Comparison of ENCODE assay signal across 8 cellular contexts in the genomic region with DNA sequence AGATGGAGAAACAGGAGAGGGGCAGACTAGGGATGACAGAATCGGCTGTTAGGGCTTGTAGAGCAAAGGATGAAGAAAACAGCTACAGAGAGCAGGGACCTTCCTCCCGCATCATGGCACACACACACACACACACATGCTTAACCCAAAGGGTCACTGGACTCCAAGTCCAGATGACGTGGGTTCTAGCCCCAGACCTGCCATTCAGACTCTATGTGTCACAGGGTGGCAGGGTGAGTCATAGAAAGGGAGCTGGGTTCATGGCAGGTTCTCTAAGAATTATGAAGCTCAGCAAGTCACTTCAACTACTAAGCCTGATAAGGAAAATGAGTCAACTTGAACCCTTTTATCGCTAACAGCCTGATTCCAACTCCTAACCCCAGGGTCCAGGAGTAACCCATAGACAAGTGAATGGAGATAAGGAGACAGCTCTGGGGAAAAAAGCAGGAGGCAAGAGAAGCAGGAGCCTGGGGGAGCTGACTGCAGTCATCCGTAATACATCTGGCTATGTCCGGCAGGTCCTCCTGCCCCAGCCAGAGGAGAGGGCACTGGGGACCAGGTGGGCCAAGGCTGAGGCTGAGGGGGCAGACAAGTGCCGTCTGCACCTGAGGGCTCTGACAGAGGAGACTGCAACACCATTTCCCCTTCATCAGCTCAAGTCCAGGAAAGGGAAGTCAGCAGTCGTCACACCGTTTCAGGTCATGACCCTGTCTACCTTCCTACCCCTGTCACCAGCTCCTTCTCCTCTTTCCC. TPM values are rescaled to one million over a fixed set of nuclear protein-coding genes. Genes with fewer than 3 reads are reported as not detected.
DNase-seq lines count a peak whose midpoint lies in the region; ATAC-seq and TF ChIP-seq lines count a peak whose summit lies in the region.

No MANE protein-coding gene starts in this region.

- no peak for TF ChIP-seq RAD21 in liver (IDR thresholded peaks at IDR 0.05)

- H3K36me3 ChIP-seq in liver (ENCODE audit: control insufficient read depth in 4 of 4, insufficient read depth in 3 of 4, low read depth in 1 of 4, low read length in 3 of 4) (no peaks in the 10 kb centered on the region), vagina (no peaks in the 10 kb centered on the region)

- H3K4me3 Mint-ChIP-seq in CD14-positive monocyte, result peak overlapping the region; percentile 61 to 64

- peaks cover 0 to 2% (median 0%) of the 10 kb centered on the region in 7 donors for H3K9me3 Mint-ChIP-seq in CD14-positive monocyte

- H3K27me3 Mint-ChIP-seq in CD14-positive monocyte (ENCODE audit: low read depth in 3 of 3), result peaks cover 0 to 12% (median 3%) of the 10 kb centered on the region in 3 donors

- peaks cover 5 to 7% of the 10 kb centered on the region in 2 donors for H3K36me3 Mint-ChIP-seq in CD14-positive monocyte

- H3K27me3 ChIP-seq in liver (ENCODE audit: control insufficient read depth in 4 of 4, insufficient read depth in 4 of 4, low read length in 3 of 4) (no peaks in the 10 kb centered on the region), vagina (no peaks in the 10 kb centered on the region)

- peak overlapping the region; percentile 75 to 96 (median 90) for H3K27ac Mint-ChIP-seq in CD14-positive monocyte

- in situ Hi-C loops in astrocyte of the spinal cord (cut with HindIII; ENCODE audit: low sequenced_read_pairs), result no loop called here

- H3K9ac ChIP-seq in liver (ENCODE audit: low read depth in 1 of 2, low read length in 2 of 2), result no peak overlapping the region

- TF ChIP-seq CTCF in CD14-positive monocyte (IDR thresholded peaks at IDR 0.05) (no peak), NB4 (IDR thresholded peaks at IDR 0.05; ENCODE audit: low read depth, low read length) (no peak), astrocyte of the spinal cord (IDR thresholded peaks at IDR 0.05; ENCODE audit: low read depth, low read length) (no peak), liver (IDR thresholded peaks at IDR 0.05; ENCODE audit: low read depth, low read length, missing input control) (no peak), vagina (IDR thresholded peaks at IDR 0.05) (no peak)

- H3K9me3 ChIP-seq in liver (ENCODE audit: control insufficient read depth in 4 of 4, low read length in 3 of 4), result no peaks in the 10 kb centered on the region
- H3K9me3 ChIP-seq in vagina, result no peaks in the 10 kb centered on the region

- WGBS in liver, result 76% methylated on average over 9 of the region's 9 CpGs

- TF ChIP-seq POLR2A in NB4 (IDR thresholded peaks at IDR 0.05; ENCODE audit: extremely low read depth, insufficient read length) (no peak), vagina (IDR thresholded peaks at IDR 0.05) (no peak)

- peak overlapping the region; percentile 1 to 59 for H3K27ac ChIP-seq in liver (ENCODE audit: low read depth in 1 of 2, low read length in 2 of 2)
- H3K27ac ChIP-seq in vagina, result peak overlapping the region; percentile 99

- intact Hi-C loops in CD14-positive monocyte (cut with micrococcal nuclease), result no loop called here
- intact Hi-C loops in vagina (cut with DNase I), result no loop called here

- DNase-seq in CD14-positive monocyte (ENCODE audit: low spot score), result peak; percentile 97
- DNase-seq in NB4 (ENCODE audit: low read depth), result peak; percentile 65
- DNase-seq in astrocyte of the spinal cord (ENCODE audit: low read depth, low spot score), result peak; percentile 92
- no peak for DNase-seq in vagina (ENCODE audit: extremely low spot score in 2 of 2)
- no peak for DNase-seq in cortex of kidney (lab: John Stamatoyannopoulos, UW)

- H3K4me3 ChIP-seq in NB4 (ENCODE audit: low read depth, low read length) (no peak overlapping the region), astrocyte of the spinal cord (ENCODE audit: low read depth, low read length) (no peak overlapping the region), liver (ENCODE audit: low read depth in 1 of 3, low read length in 3 of 3) (no peak overlapping the region), vagina (no peak overlapping the region)

- peaks cover 65% of the 10 kb centered on the region for H3K4me1 Mint-ChIP-seq in CD14-positive monocyte

- no peak for ATAC-seq in GM18858 (IDR thresholded peaks at IDR 0.05; ENCODE audit: unreplicated experiment)
- no peak for ATAC-seq in HG02981 (IDR thresholded peaks at IDR 0.05; ENCODE audit: unreplicated experiment)

- H3K4me1 ChIP-seq in liver (ENCODE audit: control insufficient read depth in 4 of 4, insufficient read depth in 4 of 4, low read length in 3 of 4) (peaks cover 0 to 10% (median 7%) of the 10 kb centered on the region in 4 donors), vagina (peaks cover 72% of the 10 kb centered on the region)

TF ChIP-seq in liver, 16 proteins besides CTCF, POLR2A, EP300 and RAD21:
- no peak for TF ChIP-seq FOXA2 (IDR thresholded peaks at IDR 0.05)
- peak; percentile 79 for TF ChIP-seq NR2F2 (IDR thresholded peaks at IDR 0.05)
- peak in 1 of 2 donors; percentile 49 for TF ChIP-seq RXRA (IDR thresholded peaks at IDR 0.05)
- TF ChIP-seq JUND (IDR thresholded peaks at IDR 0.05), result peak in 1 of 2 donors; percentile 77

RNA-seq across cellular contexts. Expression of gene TNFRSF1A, which starts 3.6 kb away (rescaled TPM):
- polyA plus RNA-seq in CD14-positive monocyte (100 to 1,000 TPM; 108 to 157 TPM), liver (100 to 1,000 TPM in 1 of 2 donors, 10 to 100 TPM in 1; 56.0 to 121 TPM)
- total RNA-seq in liver (100 to 1,000 TPM in 1 of 2 donors, 10 to 100 TPM in 1; 36.9 to 144 TPM), vagina (271 TPM)

RNA-seq across cellular contexts. Expression of gene SCNN1A, which starts 29.9 kb away (rescaled TPM):
- polyA plus RNA-seq in CD14-positive monocyte (under 1 TPM; 0.11 to 0.63 TPM), liver (1 to 10 TPM; 2.2 to 3.5 TPM)
- total RNA-seq in liver (1 to 10 TPM in 1 of 2 donors, under 1 TPM in 1; 0.47 to 7.7 TPM), vagina (55.2 TPM)

RNA-seq across cellular contexts. Expression of gene PLEKHG6, which starts 35.0 kb away (rescaled TPM):
- not detected for polyA plus RNA-seq in CD14-positive monocyte
- 1 to 10 TPM; 2.2 to 6.3 TPM for total RNA-seq in liver
- 1 to 10 TPM; 2.4 to 2.7 TPM for polyA plus RNA-seq in liver
- 14.7 TPM for total RNA-seq in vagina

RNA-seq across cellular contexts. Expression of gene LTBR, which starts 38.5 kb away (rescaled TPM):
- 10 to 100 TPM; 56.4 to 60.6 TPM for polyA plus RNA-seq in CD14-positive monocyte
- total RNA-seq in liver, result 10 to 100 TPM; 15.8 to 93.9 TPM
- 100 to 1,000 TPM in 1 of 2 donors, 10 to 100 TPM in 1; 84.1 to 138 TPM for polyA plus RNA-seq in liver
- total RNA-seq in vagina, result 146 TPM

Comparison
In these comparisons a context has a peak if more than half of its experiments do, and no peak if none do; other contexts are left out.
1. DNase-seq: peak in CD14-positive monocyte (single experiment), NB4 (single experiment) and astrocyte of the spinal cord (single experiment); none in vagina (0 of 2) and cortex of kidney (single experiment).